Comparison of ENCODE assay signal across 37 cellular contexts in genomic region chr12:133233993-133234564, GRCh38. TPM values are rescaled to one million over a fixed set of nuclear protein-coding genes. Genes with fewer than 3 reads are reported as not detected.
"Had no signal": no experiment of that assay in that cellular context is flagged by ENCODE, and none has a peak within 500 bp of the region (broad histone marks: within the 10 kb centered on the region; RNA-seq: fewer than 3 reads in every experiment).

No MANE protein-coding gene starts in this region.

- ATAC-seq: heart right ventricle; left lobe of liver; mucosa of descending colon; natural killer cell treated with Interleukin-12 subunit alpha and Interleukin-12 subunit beta and Interleukin-15 and Interleukin-18, amount 100 ng/mL, for 72 hours; sciatic nerve had no signal

- H3K27ac ChIP-seq: coronary artery, esophagus muscularis mucosa, heart right ventricle, neutrophil, prostate gland, right atrium auricular region, stomach, tibial artery, upper lobe of left lung had no signal

- H3K4me1 ChIP-seq: esophagus muscularis mucosa, heart right ventricle, prostate gland, right atrium auricular region, stomach, tibial artery, upper lobe of left lung had no signal

- H3K27me3 Mint-ChIP-seq: natural killer cell treated with Interleukin-12 subunit alpha and Interleukin-12 subunit beta and Interleukin-15 and Interleukin-18, amount 100 ng/mL, for 72 hours had no signal

- H3K27me3 ChIP-seq: neutrophil, right atrium auricular region, upper lobe of left lung had no signal

- H3K27ac Mint-ChIP-seq: mesothelial cell of epicardium; natural killer cell treated with Interleukin-12 subunit alpha and Interleukin-12 subunit beta and Interleukin-15 and Interleukin-18, amount 100 ng/mL, for 72 hours had no signal

- H3K36me3 ChIP-seq: esophagus muscularis mucosa, heart right ventricle, neutrophil, prostate gland, right atrium auricular region, stomach, tibial artery, upper lobe of left lung had no signal

- DNase-seq: dermis blood vessel endothelial cell; effector memory CD4-positive, alpha-beta T cell; foreskin melanocyte; glutamatergic neuron; heart right ventricle; hypothalamus; mesenchymal stem cell; mucosa of descending colon; naive B cell; stimulated activated CD4-positive, alpha-beta T cell treated with anti-CD3 and anti-CD28 coated beads, Interleukin-12 subunit alpha, Interleukin-12 subunit beta, amount 100 ng/mL, for 4 hours; stimulated activated CD4-positive, alpha-beta T cell treated with anti-CD3 and anti-CD28 coated beads, Interleukin-1b, Interleukin-23, amount 100 ng/mL, for 48 hours; stimulated activated CD4-positive, alpha-beta T cell treated with anti-CD3 and anti-CD28 coated beads, Interleukin-4, amount 100 ng/mL, for 1 hour; stimulated activated CD8-positive, alpha-beta memory T cell treated with anti-CD3 and anti-CD28 coated beads, Interleukin-4, amount 100 ng/mL, for 48 hours; stimulated activated naive CD4-positive, alpha-beta T cell treated with Interleukin-2 at 50 U/mL for 16 hours; stomach had no signal

- H3K4me3 Mint-ChIP-seq: mesothelial cell of epicardium; naive B cell; natural killer cell treated with Interleukin-12 subunit alpha and Interleukin-12 subunit beta and Interleukin-15 and Interleukin-18, amount 100 ng/mL, for 72 hours; neural crest cell had no signal

- H3K4me1 Mint-ChIP-seq: mesothelial cell of epicardium, neural crest cell had no signal

- H3K4me3 ChIP-seq: coronary artery, esophagus muscularis mucosa, heart right ventricle, mucosa of descending colon, prostate gland, right atrium auricular region, smooth muscle cell, stomach, tibial artery, upper lobe of left lung had no signal

- H3K9me3 ChIP-seq: prostate gland, right atrium auricular region had no signal

RNA-seq across cellular contexts. Expression of gene ANHX, which starts 1.6 kb away (rescaled TPM):
- total RNA-seq: dermis blood vessel endothelial cell; endothelial cell of umbilical vein; epithelial cell of proximal tubule; esophagus muscularis mucosa; fibroblast of lung; heart right ventricle; left lobe of liver; liver; lung microvascular endothelial cell; mesothelial cell of epicardium; mucosa of descending colon; natural killer cell treated with Interleukin-12 subunit alpha and Interleukin-12 subunit beta and Interleukin-15 and Interleukin-18, amount 100 ng/mL, for 72 hours; neural crest cell; omental fat pad; right atrium auricular region; sciatic nerve; smooth muscle cell; stomach; subcutaneous adipose tissue; temporal lobe; upper lobe of left lung had no signal
- polyA plus RNA-seq: endothelial cell of umbilical vein, fibroblast of lung, heart right ventricle, keratinocyte, liver, smooth muscle cell, stomach had no signal
